ENCODE assay signal across 32 cellular contexts in the genomic region with DNA sequence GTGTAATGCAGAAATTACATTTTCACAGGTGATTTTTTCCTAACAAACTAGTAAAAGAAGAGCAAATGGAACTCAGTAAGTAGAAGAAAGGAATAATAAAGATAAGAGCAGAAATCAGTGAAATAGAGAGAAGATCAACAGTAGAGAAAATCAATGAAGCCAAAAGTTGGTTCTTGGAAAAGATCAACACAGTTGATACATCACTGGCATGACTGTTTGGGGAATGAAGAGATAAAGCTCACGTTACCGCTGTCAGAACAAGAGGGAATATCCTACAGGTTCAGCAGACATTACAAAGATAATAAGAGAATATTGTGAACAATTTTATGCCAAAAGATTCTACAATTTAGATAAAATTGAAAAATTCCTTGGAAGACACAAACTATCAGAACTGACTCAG.
"Had no signal": no experiment of that assay in that cellular context is flagged by ENCODE, and none has a peak within 500 bp of the region (broad histone marks: within the 10 kb centered on the region; RNA-seq: fewer than 3 reads in every experiment).

No MANE protein-coding gene starts in this region.

- ATAC-seq: activated CD8-positive, alpha-beta T cell treated with anti-CD3 and anti-CD28 coated beads for 36 hours; activated naive CD4-positive, alpha-beta T cell treated with anti-CD3 and anti-CD28 coated beads, Interleukin-2, amount 50 U/mL, for 72 hours; activated T-cell treated with anti-CD3 and anti-CD28 coated beads, Interleukin-2, amount 50 U/mL, for 4 hours; activated T-cell treated with anti-CD3 and anti-CD28 coated beads, Interleukin-2, amount 50 U/mL, for 72 hours; activated T-helper 17 cell treated with anti-CD3 and anti-CD28 coated beads, Interleukin-2, amount 50 U/mL, for 72 hours; body of pancreas had no signal

- H3K4me1 ChIP-seq: adrenal gland, breast epithelium had no signal

- H3K9me3 ChIP-seq: adrenal gland, body of pancreas, breast epithelium had no signal

- H3K27ac ChIP-seq: adrenal gland, body of pancreas, brain microvascular endothelial cell, breast epithelium, VCaP had no signal

- H3K36me3 ChIP-seq: adrenal gland, brain microvascular endothelial cell, breast epithelium had no signal

- DNase-seq: activated B cell treated with CpG ODN at 0.5 μM for 24 hours; activated CD4-positive, alpha-beta memory T cell treated with anti-CD3 and anti-CD28 coated beads for 36 hours; activated CD4-positive, alpha-beta T cell treated with anti-CD3 and anti-CD28 coated beads for 4 hours; activated CD4-positive, alpha-beta T cell treated with anti-CD3 and anti-CD28 coated beads, Interleukin-2, amount 10 ng/mL, durations not matched to agents 24 days and 14 days; activated CD4-positive, alpha-beta T cell treated with anti-CD3 and anti-CD28 coated beads, Interleukin-2, amount 50 U/mL, for 1 hour; activated CD4-positive, alpha-beta T cell treated with anti-CD3 and anti-CD28 coated beads, Interleukin-2, amount 50 U/mL, for 4 hours; activated CD4-positive, CD25-positive, alpha-beta regulatory T cell treated with anti-CD3 and anti-CD28 coated beads, Interleukin-2, amount 50 U/mL, for 72 hours; activated CD8-positive, alpha-beta memory T cell treated with anti-CD3 and anti-CD28 coated beads, Interleukin-2, amount 50 U/mL, for 4 hours; activated CD8-positive, alpha-beta T cell treated with anti-CD3 and anti-CD28 coated beads for 36 hours; activated effector memory CD4-positive, alpha-beta T cell treated with anti-CD3 and anti-CD28 coated beads, Interleukin-2, amount 50 U/mL, for 16 hours; activated gamma-delta T cell treated with Interleukin-2 at 50 U/mL for 16 hours; activated naive CD4-positive, alpha-beta T cell; activated naive CD4-positive, alpha-beta T cell treated with anti-CD3 and anti-CD28 coated beads for 36 hours; activated naive CD4-positive, alpha-beta T cell treated with anti-CD3 and anti-CD28 coated beads, Interleukin-2, amount 50 U/mL, for 16 hours; activated naive CD8-positive, alpha-beta T cell treated with anti-CD3 and anti-CD28 coated beads for 36 hours; activated T-cell treated with anti-CD3 and anti-CD28 coated beads for 4 hours; activated T-cell treated with anti-CD3 and anti-CD28 coated beads, Interleukin-2, amount 50 U/mL, for 1 hour; activated T-cell treated with anti-CD3 and anti-CD28 coated beads, Interleukin-2, amount 50 U/mL, for 4 hours; activated T-cell treated with anti-CD3 and anti-CD28 coated beads, Interleukin-2, amount 50 U/mL, for 72 hours; adrenal gland; amniotic stem cell; aorta; body of pancreas; brain microvascular endothelial cell; central memory CD4-positive, alpha-beta T cell; T-helper 1 cell; T-helper 2 cell; T-helper 9 cell had no signal

- H3K4me3 ChIP-seq: adrenal gland, body of pancreas, breast epithelium had no signal

- H3K27me3 ChIP-seq: adrenal gland, body of pancreas, brain microvascular endothelial cell, breast epithelium had no signal
